8 cellular contexts compared by ENCODE assay signal in the genomic region with DNA sequence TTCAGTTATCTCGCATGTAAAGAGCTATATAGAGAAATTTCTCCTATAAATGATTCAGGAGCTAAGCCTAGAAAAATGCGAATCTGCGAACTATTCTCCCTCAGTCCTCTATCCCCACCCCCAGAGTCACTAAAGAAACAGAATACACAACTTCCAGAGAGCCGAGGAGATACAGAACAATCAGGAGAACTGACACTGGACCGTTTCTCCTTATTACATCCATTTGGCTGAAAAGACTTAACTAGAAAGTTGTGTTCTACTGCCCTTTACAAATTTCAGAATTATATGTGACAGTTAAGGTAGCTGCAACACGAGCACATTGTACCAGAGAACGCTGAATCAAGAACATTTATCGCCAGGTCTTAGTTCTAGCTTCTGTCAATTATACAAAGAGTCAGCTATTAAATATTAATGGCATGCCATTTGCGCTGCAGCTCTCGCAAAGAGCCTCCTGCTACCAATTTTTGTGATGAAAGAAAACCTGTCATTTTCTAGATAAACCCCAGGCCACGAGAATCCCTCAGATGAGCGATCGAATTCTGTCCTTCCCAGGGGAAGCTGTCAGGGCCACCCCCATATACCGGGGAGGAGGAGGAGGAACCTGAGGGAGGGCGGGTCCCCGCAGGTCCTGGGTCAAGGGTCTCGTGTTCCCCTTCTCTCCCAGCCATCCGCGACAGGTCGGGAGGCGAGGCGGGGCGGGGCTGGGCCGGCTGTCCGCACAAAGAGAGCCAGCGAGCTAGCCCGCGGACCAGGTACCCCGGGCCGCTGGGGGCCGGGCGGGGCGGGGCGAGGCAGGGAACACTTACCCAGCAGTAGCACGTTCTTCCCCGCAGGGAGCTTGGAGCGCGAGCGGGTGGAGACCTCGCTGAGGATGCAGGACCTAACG. TPM values are rescaled to one million over a fixed set of nuclear protein-coding genes. Genes with fewer than 3 reads are reported as not detected.
DNase-seq lines count a peak whose midpoint lies in the region; ATAC-seq and TF ChIP-seq lines count a peak whose summit lies in the region.

No MANE protein-coding gene starts in this region.

- intact Hi-C loops in thyroid gland (cut with DNase I), result no loop called here

- H4K20me1 ChIP-seq in BLaER1, result peaks cover 47% of the 10 kb centered on the region
- H4K20me1 ChIP-seq in OCI-LY3 (ENCODE audit: insufficient read depth, low read length), result peaks cover 13% of the 10 kb centered on the region

- ATAC-seq in GM18909 (IDR thresholded peaks at IDR 0.05; ENCODE audit: poor library complexity, unreplicated experiment) (peak; percentile 49), HG03139 (IDR thresholded peaks at IDR 0.05; ENCODE audit: unreplicated experiment) (peak; percentile 39)

- H3K4me1 ChIP-seq in BLaER1 (peaks cover 32% of the 10 kb centered on the region), OCI-LY3 (ENCODE audit: low read length) (peaks cover 16% of the 10 kb centered on the region), thyroid gland (peaks cover 10 to 11% of the 10 kb centered on the region in 2 donors)

- DNase-seq in activated naive CD4-positive, alpha-beta T cell treated with Interleukin-2 at 50 U/mL for 16 hours, result peak; percentile 44
- DNase-seq in glomerular visceral epithelial cell (ENCODE audit: extremely low spot score) (peak; percentile 65), nucleus accumbens (lab: John Stamatoyannopoulos, UW) (peak in 48 of 56 donors; percentile 4 to 80 (median 56)), thyroid gland (peak; percentile 69 to 81)

- H3K9ac ChIP-seq in BLaER1 (peak overlapping the region; percentile 98), OCI-LY3 (ENCODE audit: low read length) (peak overlapping the region; percentile 87)

- H3K36me3 ChIP-seq in BLaER1, result peaks cover 23% of the 10 kb centered on the region
- peaks cover 8% of the 10 kb centered on the region for H3K36me3 ChIP-seq in OCI-LY3 (replicated peaks; ENCODE audit: low read depth, low read length)
- no peaks in the 10 kb centered on the region for H3K36me3 ChIP-seq in thyroid gland

- H3K4me2 ChIP-seq in BLaER1, result peak overlapping the region; percentile 89
- H3K4me2 ChIP-seq in OCI-LY3 (ENCODE audit: low read length), result peak overlapping the region; percentile 75

- H3K9me3 ChIP-seq in BLaER1 (no peaks in the 10 kb centered on the region), OCI-LY3 (ENCODE audit: insufficient read depth, low read length) (no peaks in the 10 kb centered on the region), thyroid gland (no peaks in the 10 kb centered on the region)

- H3K27ac ChIP-seq in BLaER1 (peak overlapping the region; percentile 96), OCI-LY3 (ENCODE audit: low read length) (peak overlapping the region; percentile 76), thyroid gland (peak overlapping the region; percentile 93 to 99 (median 98))

- H3K4me3 ChIP-seq in BLaER1, result peak overlapping the region; percentile 96
- H3K4me3 ChIP-seq in OCI-LY3 (ENCODE audit: low read length), result peak overlapping the region; percentile 87
- peak overlapping the region; percentile 93 to 97 (median 95) for H3K4me3 ChIP-seq in thyroid gland (replicated peaks in 1 of 3)

- H3K27me3 ChIP-seq in BLaER1 (no peaks in the 10 kb centered on the region), OCI-LY3 (ENCODE audit: low read depth, low read length) (no peaks in the 10 kb centered on the region), thyroid gland (no peaks in the 10 kb centered on the region)

- TF ChIP-seq CTCF in OCI-LY3 (IDR thresholded peaks at IDR 0.05; ENCODE audit: low read depth, low read length) (no peak), thyroid gland (IDR thresholded peaks at IDR 0.05) (no peak)

- TF ChIP-seq POLR2A in thyroid gland (IDR thresholded peaks at IDR 0.05), result no peak

- 6 to 10% methylated on average over 18 to 19 of the region's 41 CpGs for WGBS in thyroid gland, 2 donors

- H2AFZ ChIP-seq in OCI-LY3 (ENCODE audit: low read depth, low read length), result peak overlapping the region; percentile 78; the same call in 1 of the 2 replicates

- H3K79me2 ChIP-seq in OCI-LY3 (ENCODE audit: low read length), result peaks cover 54% of the 10 kb centered on the region

RNA-seq across cellular contexts. Expression of gene DYNC1LI1, which starts 0.9 kb away (rescaled TPM):
- 10 to 100 TPM; 23.5 to 46.0 (median 26.5) TPM for total RNA-seq in thyroid gland

Comparison
In these comparisons a context has a peak if more than half of its experiments do, and no peak if none do; other contexts are left out.
1. Peak in every context shown above with its lines: DNase-seq, ATAC-seq, H3K4me3 ChIP-seq and H3K27ac ChIP-seq.